Comparison of ENCODE assay signal across 1 cellular context in the genomic region with DNA sequence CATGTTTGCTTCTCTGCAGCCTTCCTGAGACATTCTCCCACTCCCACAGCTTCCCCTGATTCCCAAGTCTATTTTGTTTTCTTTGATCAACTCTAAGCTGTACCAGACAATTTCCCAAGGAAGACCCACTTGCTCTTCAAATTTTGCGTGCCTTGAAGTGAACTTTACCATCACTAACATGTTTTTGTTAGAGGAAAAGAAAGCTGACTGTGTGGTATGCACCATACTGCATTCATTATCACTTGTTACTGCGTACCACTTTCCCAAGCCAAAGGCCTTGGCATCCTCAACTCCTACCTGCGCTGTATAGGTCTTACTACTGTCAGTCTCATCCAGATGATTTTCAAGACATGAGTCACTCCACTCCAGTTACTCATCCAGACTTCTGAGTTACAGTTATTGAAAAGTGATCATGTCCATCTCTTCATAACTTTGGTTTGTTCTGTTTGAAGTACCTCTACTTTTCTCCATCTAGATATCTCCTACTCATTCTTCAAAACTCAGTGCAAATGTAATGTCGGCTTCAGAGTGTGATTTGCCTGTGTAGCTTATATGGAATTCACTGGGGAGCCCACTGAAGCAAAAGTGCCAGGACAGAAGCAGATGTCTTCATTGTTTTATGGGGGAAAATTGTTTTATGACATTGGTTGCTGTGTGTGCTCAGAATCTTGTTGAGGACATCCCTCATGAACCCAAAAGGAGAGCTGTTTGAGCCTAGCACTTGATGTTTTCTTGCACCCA.
TF ChIP-seq lines count a peak whose summit lies in the region.

No MANE protein-coding gene starts in this region.

TF ChIP-seq in K562, 482 proteins besides CTCF, POLR2A, EP300 and RAD21 (continued from another document and continues in another):
- TF ChIP-seq, protein P1, sequence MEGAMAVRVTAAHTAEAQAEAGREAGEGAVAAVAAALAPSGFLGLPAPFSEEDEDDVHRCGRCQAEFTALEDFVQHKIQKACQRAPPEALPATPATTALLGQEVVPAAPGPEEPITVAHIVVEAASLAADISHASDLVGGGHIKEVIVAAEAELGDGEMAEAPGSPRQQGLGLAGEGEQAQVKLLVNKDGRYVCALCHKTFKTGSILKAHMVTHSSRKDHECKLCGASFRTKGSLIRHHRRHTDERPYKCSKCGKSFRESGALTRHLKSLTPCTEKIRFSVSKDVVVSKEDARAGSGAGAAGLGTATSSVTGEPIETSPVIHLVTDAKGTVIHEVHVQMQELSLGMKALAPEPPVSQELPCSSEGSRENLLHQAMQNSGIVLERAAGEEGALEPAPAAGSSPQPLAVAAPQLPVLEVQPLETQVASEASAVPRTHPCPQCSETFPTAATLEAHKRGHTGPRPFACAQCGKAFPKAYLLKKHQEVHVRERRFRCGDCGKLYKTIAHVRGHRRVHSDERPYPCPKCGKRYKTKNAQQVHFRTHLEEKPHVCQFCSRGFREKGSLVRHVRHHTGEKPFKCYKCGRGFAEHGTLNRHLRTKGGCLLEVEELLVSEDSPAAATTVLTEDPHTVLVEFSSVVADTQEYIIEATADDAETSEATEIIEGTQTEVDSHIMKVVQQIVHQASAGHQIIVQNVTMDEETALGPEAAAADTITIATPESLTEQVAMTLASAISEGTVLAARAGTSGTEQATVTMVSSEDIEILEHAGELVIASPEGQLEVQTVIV (CRISPR knock-in tag; IDR thresholded peaks at IDR 0.05; ENCODE audit: borderline replicate concordance) = no peak
- TF ChIP-seq ADNP (tag; IDR thresholded peaks at IDR 0.05) = no peak
- TF ChIP-seq TCF7 (IDR thresholded peaks at IDR 0.05; ENCODE audit: borderline replicate concordance) = no peak
- TF ChIP-seq TOE1 (IDR thresholded peaks at IDR 0.05; ENCODE audit: borderline replicate concordance) = no peak
- TF ChIP-seq TOE1 (CRISPR knock-in tag; IDR thresholded peaks at IDR 0.05; ENCODE audit: borderline replicate concordance, low read depth) = no peak
- TF ChIP-seq POLR2AphosphoS5 (IDR thresholded peaks at IDR 0.05; ENCODE audit: control insufficient read depth, insufficient read depth, low read depth, low read length) = peak; percentile 17
- no peak for TF ChIP-seq ZNF780A (CRISPR knock-in tag; IDR thresholded peaks at IDR 0.05)
- no peak for TF ChIP-seq ZNF274 (IDR thresholded peaks at IDR 0.05; ENCODE audit: borderline replicate concordance, low read depth, low read length)
- TF ChIP-seq NFIC (IDR thresholded peaks at IDR 0.05) = no peak
- no peak for TF ChIP-seq SMARCE1 (IDR thresholded peaks at IDR 0.05)
- TF ChIP-seq, protein P2, sequence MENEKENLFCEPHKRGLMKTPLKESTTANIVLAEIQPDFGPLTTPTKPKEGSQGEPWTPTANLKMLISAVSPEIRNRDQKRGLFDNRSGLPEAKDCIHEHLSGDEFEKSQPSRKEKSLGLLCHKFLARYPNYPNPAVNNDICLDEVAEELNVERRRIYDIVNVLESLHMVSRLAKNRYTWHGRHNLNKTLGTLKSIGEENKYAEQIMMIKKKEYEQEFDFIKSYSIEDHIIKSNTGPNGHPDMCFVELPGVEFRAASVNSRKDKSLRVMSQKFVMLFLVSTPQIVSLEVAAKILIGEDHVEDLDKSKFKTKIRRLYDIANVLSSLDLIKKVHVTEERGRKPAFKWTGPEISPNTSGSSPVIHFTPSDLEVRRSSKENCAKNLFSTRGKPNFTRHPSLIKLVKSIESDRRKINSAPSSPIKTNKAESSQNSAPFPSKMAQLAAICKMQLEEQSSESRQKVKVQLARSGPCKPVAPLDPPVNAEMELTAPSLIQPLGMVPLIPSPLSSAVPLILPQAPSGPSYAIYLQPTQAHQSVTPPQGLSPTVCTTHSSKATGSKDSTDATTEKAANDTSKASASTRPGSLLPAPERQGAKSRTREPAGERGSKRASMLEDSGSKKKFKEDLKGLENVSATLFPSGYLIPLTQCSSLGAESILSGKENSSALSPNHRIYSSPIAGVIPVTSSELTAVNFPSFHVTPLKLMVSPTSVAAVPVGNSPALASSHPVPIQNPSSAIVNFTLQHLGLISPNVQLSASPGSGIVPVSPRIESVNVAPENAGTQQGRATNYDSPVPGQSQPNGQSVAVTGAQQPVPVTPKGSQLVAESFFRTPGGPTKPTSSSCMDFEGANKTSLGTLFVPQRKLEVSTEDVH (IDR thresholded peaks at IDR 0.05; ENCODE audit: low read depth, partially characterized antibody) = peak; percentile 22
- no peak for TF ChIP-seq TAF1 (IDR thresholded peaks at IDR 0.05; ENCODE audit: control insufficient read depth, extremely low read depth, insufficient read depth, low read length, severe bottlenecking)
- no peak for TF ChIP-seq RBM17 (IDR thresholded peaks at IDR 0.05; ENCODE audit: borderline replicate concordance, low read depth, low read length)
- peak in 1 of 2 experiments; percentile 78; a peak in 1 of 4 replicates for TF ChIP-seq BCLAF1 (IDR thresholded peaks at IDR 0.05; ENCODE audit: borderline replicate concordance in 1 of 2, control insufficient read depth in 1 of 2, low read depth in 2 of 2, low read length in 1 of 2)
- TF ChIP-seq BRD9 (IDR thresholded peaks at IDR 0.05; ENCODE audit: low read depth, partially characterized antibody) = no peak
- TF ChIP-seq, protein P3, sequence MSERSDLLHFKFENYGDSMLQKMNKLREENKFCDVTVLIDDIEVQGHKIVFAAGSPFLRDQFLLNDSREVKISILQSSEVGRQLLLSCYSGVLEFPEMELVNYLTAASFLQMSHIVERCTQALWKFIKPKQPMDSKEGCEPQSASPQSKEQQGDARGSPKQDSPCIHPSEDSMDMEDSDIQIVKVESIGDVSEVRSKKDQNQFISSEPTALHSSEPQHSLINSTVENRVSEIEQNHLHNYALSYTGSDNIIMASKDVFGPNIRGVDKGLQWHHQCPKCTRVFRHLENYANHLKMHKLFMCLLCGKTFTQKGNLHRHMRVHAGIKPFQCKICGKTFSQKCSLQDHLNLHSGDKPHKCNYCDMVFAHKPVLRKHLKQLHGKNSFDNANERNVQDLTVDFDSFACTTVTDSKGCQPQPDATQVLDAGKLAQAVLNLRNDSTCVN (CRISPR knock-in tag; IDR thresholded peaks at IDR 0.05) = no peak
- TF ChIP-seq ERF (CRISPR knock-in tag; IDR thresholded peaks at IDR 0.05) = no peak
- TF ChIP-seq SP2 (IDR thresholded peaks at IDR 0.05; ENCODE audit: extremely low read depth, low read depth, low read length, poor library complexity, severe bottlenecking) = no peak
- no peak for TF ChIP-seq SETDB1 (IDR thresholded peaks at IDR 0.05; ENCODE audit: low read length)
- no peak for TF ChIP-seq GATAD2B (IDR thresholded peaks at IDR 0.05; ENCODE audit: borderline replicate concordance)
- no peak for TF ChIP-seq SFPQ (IDR thresholded peaks at IDR 0.05; ENCODE audit: low read depth, low read length)
- TF ChIP-seq ZNF280B (CRISPR knock-in tag; IDR thresholded peaks at IDR 0.05) = no peak
- no peak for TF ChIP-seq DIDO1 (tag; IDR thresholded peaks at IDR 0.05; ENCODE audit: low read depth)
- TF ChIP-seq ELK1 (CRISPR knock-in tag; IDR thresholded peaks at IDR 0.05) = no peak
- TF ChIP-seq ETV5 (CRISPR knock-in tag; IDR thresholded peaks at IDR 0.05; ENCODE audit: low read depth) = no peak
- no peak for TF ChIP-seq EP400 (IDR thresholded peaks at IDR 0.05)
- TF ChIP-seq ZKSCAN1 (IDR thresholded peaks at IDR 0.05; ENCODE audit: low read depth, low read length) = no peak
- TF ChIP-seq FOSL1 (tag; conservative IDR thresholded peaks at IDR 0.05) = peak; percentile 52; the same call in 1 of the 2 replicates
- TF ChIP-seq NONO (IDR thresholded peaks at IDR 0.05; ENCODE audit: low read depth in 2 of 2, low read length in 1 of 2) = 0 out of 4 replicates have a peak, but pooled peaks of 1 of the 2 experiments have one; percentile 10
- no peak for TF ChIP-seq MEF2D (tag; conservative IDR thresholded peaks at IDR 0.05; ENCODE audit: low read depth)
- no peak for TF ChIP-seq ZNF655 (CRISPR knock-in tag; IDR thresholded peaks at IDR 0.05)
- TF ChIP-seq ZNF217 (CRISPR knock-in tag; IDR thresholded peaks at IDR 0.05) = no peak
- no peak for TF ChIP-seq ZNF77 (CRISPR knock-in tag; IDR thresholded peaks at IDR 0.05)
- TF ChIP-seq XRCC5 (IDR thresholded peaks at IDR 0.05; ENCODE audit: low read depth, low read length) = no peak
- TF ChIP-seq HDAC2 (IDR thresholded peaks at IDR 0.05) = no peak
- TF ChIP-seq NRF1 (conservative IDR thresholded peaks at IDR 0.05 in 1 of 2, IDR thresholded peaks at IDR 0.05 in 1 of 2) = no peak
- no peak for TF ChIP-seq MEIS2 (IDR thresholded peaks at IDR 0.05; ENCODE audit: partially characterized antibody)
